ENCODE assay signal across 15 cellular contexts in the genomic region with DNA sequence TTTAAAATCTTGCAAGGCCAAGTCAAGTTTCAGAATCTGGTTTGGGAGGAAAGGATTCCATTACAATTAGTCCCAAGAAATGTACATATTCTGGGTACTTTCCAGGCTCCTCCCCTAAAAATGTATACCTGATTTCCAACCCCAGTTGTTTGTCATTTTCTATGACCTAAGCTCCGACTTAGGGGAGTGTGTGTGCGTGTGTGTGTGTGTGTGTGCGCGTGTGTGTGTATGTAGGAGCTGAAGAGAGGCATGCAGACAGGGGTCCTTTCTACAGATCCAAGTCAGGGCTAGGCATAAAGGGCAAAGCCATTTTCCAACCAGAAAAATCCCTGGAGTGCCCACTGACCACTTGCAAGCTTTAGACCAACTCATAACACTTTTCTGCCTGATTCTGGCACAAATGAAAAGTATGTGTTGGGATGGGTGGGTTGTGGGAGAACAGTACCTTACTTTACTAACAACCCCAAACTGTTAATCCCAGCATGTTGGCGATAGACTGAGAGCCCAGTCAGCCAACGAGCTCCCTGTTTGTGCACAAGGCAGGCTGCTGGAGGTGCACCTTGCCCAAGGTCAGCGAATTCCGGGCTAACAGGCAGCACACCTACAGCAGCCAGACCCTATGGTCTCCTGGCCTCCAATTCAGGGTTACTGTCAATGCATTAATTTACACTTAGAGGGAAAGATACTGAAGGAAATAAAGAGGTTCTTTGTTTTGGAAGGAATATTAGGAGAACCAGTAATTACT. TPM values are rescaled to one million over a fixed set of nuclear protein-coding genes. Genes with fewer than 3 reads are reported as not detected.
DNase-seq lines count a peak whose midpoint lies in the region; ATAC-seq, FAIRE-seq and TF ChIP-seq lines count a peak whose summit lies in the region.
"Had no signal": no experiment of that assay in that cellular context is flagged by ENCODE, and none has a peak within 500 bp of the region (broad histone marks: within the 10 kb centered on the region; RNA-seq: fewer than 3 reads in every experiment).

No MANE protein-coding gene starts in this region.

- peak overlapping the region; percentile 25 for H3K4me3 Mint-ChIP-seq in T-helper 1 cell treated with Interleukin-12 subunit alpha and Interleukin-12 subunit beta and Interleukin-4 antibody, amounts not matched to agents 30 μg/mL and 1 μg/mL, for 36 hours
- H3K4me3 Mint-ChIP-seq in astrocyte (ENCODE audit: unreplicated experiment) = peak overlapping the region; percentile 88
- H3K4me3 Mint-ChIP-seq in stimulated activated naive B cell treated with anti-CD40 and anti-IgM and Interleukin-4, amounts not matched to agents 10 μg/mL and 1 μg/mL and 100 μg/mL, for 72 hours = peak overlapping the region; percentile 71 to 80

- H3K27me3 ChIP-seq in astrocyte (ENCODE audit: insufficient read depth, low read length) (peaks cover 40% of the 10 kb centered on the region), keratinocyte (ENCODE audit: control insufficient read depth, extremely low read depth, insufficient read depth, low read length) (peaks cover 7% of the 10 kb centered on the region)

- H3K9me3 Mint-ChIP-seq in T-helper 1 cell treated with Interleukin-12 subunit alpha and Interleukin-12 subunit beta and Interleukin-4 antibody, amounts not matched to agents 30 μg/mL and 1 μg/mL, for 36 hours = no peaks in the 10 kb centered on the region
- peaks cover 2% of the 10 kb centered on the region for H3K9me3 Mint-ChIP-seq in astrocyte (ENCODE audit: unreplicated experiment)
- no peaks in the 10 kb centered on the region for H3K9me3 Mint-ChIP-seq in stimulated activated naive B cell treated with anti-CD40 and anti-IgM and Interleukin-4, amounts not matched to agents 10 μg/mL and 1 μg/mL and 100 μg/mL, for 72 hours

- peaks cover 4% of the 10 kb centered on the region for H3K4me1 Mint-ChIP-seq in T-helper 1 cell treated with Interleukin-12 subunit alpha and Interleukin-12 subunit beta and Interleukin-4 antibody, amounts not matched to agents 30 μg/mL and 1 μg/mL, for 36 hours (ENCODE audit: low read depth)
- H3K4me1 Mint-ChIP-seq in astrocyte (ENCODE audit: low read depth, unreplicated experiment) = peaks cover 13% of the 10 kb centered on the region
- H3K4me1 Mint-ChIP-seq in stimulated activated naive B cell treated with anti-CD40 and anti-IgM and Interleukin-4, amounts not matched to agents 10 μg/mL and 1 μg/mL and 100 μg/mL, for 72 hours = peaks cover 6 to 13% of the 10 kb centered on the region in 2 donors

- dilution Hi-C loops in keratinocyte (cut with MboI; ENCODE audit: extremely low pct_ligation_motif_present, low sequenced_read_pairs) = loop anchor here (10.0 kb wide), 1 partner anchor 69 kb away; no protein-coding TSS in a partner anchor

- no peaks in the 10 kb centered on the region for H3K36me3 Mint-ChIP-seq in T-helper 1 cell treated with Interleukin-12 subunit alpha and Interleukin-12 subunit beta and Interleukin-4 antibody, amounts not matched to agents 30 μg/mL and 1 μg/mL, for 36 hours (ENCODE audit: low read depth)
- H3K36me3 Mint-ChIP-seq in astrocyte (ENCODE audit: low read depth, unreplicated experiment) = peaks cover 4% of the 10 kb centered on the region
- H3K36me3 Mint-ChIP-seq in stimulated activated naive B cell treated with anti-CD40 and anti-IgM and Interleukin-4, amounts not matched to agents 10 μg/mL and 1 μg/mL and 100 μg/mL, for 72 hours = peaks cover 0 to 1% of the 10 kb centered on the region in 2 donors

- H3K9me3 ChIP-seq in astrocyte (ENCODE audit: insufficient read depth, low read depth, low read length) (no peaks in the 10 kb centered on the region), keratinocyte (ENCODE audit: control insufficient read depth, low read depth, low read length) (no peaks in the 10 kb centered on the region)

- H3K4me1 ChIP-seq in astrocyte (ENCODE audit: insufficient read depth, low read length) = peaks cover 4% of the 10 kb centered on the region
- peaks cover 31% of the 10 kb centered on the region for H3K4me1 ChIP-seq in keratinocyte (ENCODE audit: control insufficient read depth, extremely low read depth, insufficient read depth, low read length)
- H3K4me1 ChIP-seq: parathyroid adenoma had no signal

- no peaks in the 10 kb centered on the region for H3K36me3 ChIP-seq in astrocyte (ENCODE audit: insufficient read depth, low read length)
- H3K36me3 ChIP-seq in keratinocyte (ENCODE audit: control insufficient read depth in 2 of 2, extremely low read depth in 1 of 2, insufficient read depth in 2 of 2, low read length in 2 of 2) = no peaks in the 10 kb centered on the region

- DNase-seq in T-helper 1 cell (no peak), astrocyte (ENCODE audit: low read depth) (no peak), keratinocyte (ENCODE audit: low read depth, low spot score) (no peak), mesenteric fat pad (ENCODE audit: low spot score) (no peak), T-helper 9 cell (no peak)
- no peak for DNase-seq in stimulated activated naive B cell treated with anti-CD40 and anti-IgM and Interleukin-4, amounts not matched to agents 10 μg/mL and 1 μg/mL and 100 μg/mL, for 72 hours
- no peak for DNase-seq in stimulated activated CD4-positive, alpha-beta T cell treated with anti-CD3 and anti-CD28 coated beads, Interleukin-4, amount 100 ng/mL, for 4 hours
- DNase-seq: 8988T; activated CD4-positive, alpha-beta T cell treated with anti-CD3 and anti-CD28 coated beads, Interleukin-2, amount 50 U/mL, for 48 hours; DMS153; MV-4-11; NCI-H526 treated with DMSO at 0.1 percent for 48 hours had no signal

- H3K9me1 ChIP-seq in keratinocyte (ENCODE audit: control insufficient read depth, extremely low read depth, insufficient read depth, low read length) = no peaks in the 10 kb centered on the region

- H3K27ac ChIP-seq in astrocyte (ENCODE audit: low read depth, low read length) (no peak overlapping the region), keratinocyte (ENCODE audit: control insufficient read depth, insufficient read depth, low read length) (no peak overlapping the region)
- H3K27ac ChIP-seq: parathyroid adenoma had no signal

- H3K27me3 Mint-ChIP-seq in T-helper 1 cell treated with Interleukin-12 subunit alpha and Interleukin-12 subunit beta and Interleukin-4 antibody, amounts not matched to agents 30 μg/mL and 1 μg/mL, for 36 hours (ENCODE audit: low read depth) = peaks cover 50% of the 10 kb centered on the region
- H3K27me3 Mint-ChIP-seq in astrocyte (ENCODE audit: low read depth, unreplicated experiment) = peaks cover 31% of the 10 kb centered on the region
- H3K27me3 Mint-ChIP-seq in stimulated activated naive B cell treated with anti-CD40 and anti-IgM and Interleukin-4, amounts not matched to agents 10 μg/mL and 1 μg/mL and 100 μg/mL, for 72 hours = peaks cover 64 to 77% of the 10 kb centered on the region in 2 donors

- no peak overlapping the region for H3K27ac Mint-ChIP-seq in T-helper 1 cell treated with Interleukin-12 subunit alpha and Interleukin-12 subunit beta and Interleukin-4 antibody, amounts not matched to agents 30 μg/mL and 1 μg/mL, for 36 hours
- H3K27ac Mint-ChIP-seq in astrocyte (ENCODE audit: unreplicated experiment) = no peak overlapping the region
- H3K27ac Mint-ChIP-seq in stimulated activated naive B cell treated with anti-CD40 and anti-IgM and Interleukin-4, amounts not matched to agents 10 μg/mL and 1 μg/mL and 100 μg/mL, for 72 hours = no peak overlapping the region

- no peak overlapping the region for H3K9ac ChIP-seq in astrocyte (ENCODE audit: low read length)
- no peak overlapping the region for H3K9ac ChIP-seq in keratinocyte (ENCODE audit: control insufficient read depth, extremely low read depth, insufficient read depth, low read length)
- H3K9ac ChIP-seq: parathyroid adenoma had no signal

- H2AFZ ChIP-seq in astrocyte (ENCODE audit: low read depth, low read length) (no peak overlapping the region), keratinocyte (ENCODE audit: control insufficient read depth, low read length) (no peak overlapping the region)
- H2AFZ ChIP-seq: parathyroid adenoma had no signal

- no peak overlapping the region for H3K4me2 ChIP-seq in astrocyte (ENCODE audit: low read length)
- H3K4me2 ChIP-seq in keratinocyte (ENCODE audit: control insufficient read depth, extremely low read depth, insufficient read depth, low read depth, low read length) = peak overlapping the region; percentile 44

- no peak for ATAC-seq in stimulated activated naive B cell treated with anti-CD40 and anti-IgM and Interleukin-4, amounts not matched to agents 10 μg/mL and 1 μg/mL and 100 μg/mL, for 72 hours (replicated peaks)

- H3K4me3 ChIP-seq in astrocyte (ENCODE audit: insufficient read depth, low read depth, low read length) (no peak overlapping the region), keratinocyte (ENCODE audit: control insufficient read depth in 2 of 3, extremely low read depth in 1 of 3, insufficient read depth in 2 of 3, low read depth in 1 of 3, low read length in 3 of 3) (peak overlapping the region in 1 of 3 experiments; percentile 53)

- TF ChIP-seq CTCF in astrocyte (IDR thresholded peaks at IDR 0.05; ENCODE audit: insufficient read depth, low read depth, low read length) (no peak), keratinocyte (optimal IDR thresholded peaks at IDR 0.05 in 1 of 3, IDR thresholded peaks at IDR 0.05 in 1 of 3, conservative IDR thresholded peaks at IDR 0.05 in 1 of 3; ENCODE audit: extremely low read depth in 1 of 3, insufficient read depth in 2 of 3, low read length in 3 of 3) (no peak)

- FAIRE-seq in astrocyte (lab: Jason Lieb, UNC) (no peak), keratinocyte (lab: Jason Lieb, UNC) (peak; percentile 67)
- FAIRE-seq: GM12892 had no signal

- no peaks in the 10 kb centered on the region for H3K79me2 ChIP-seq in astrocyte (ENCODE audit: insufficient read depth, low read length)
- no peaks in the 10 kb centered on the region for H3K79me2 ChIP-seq in keratinocyte (ENCODE audit: control insufficient read depth, insufficient read depth, low read length)
- H3K79me2 ChIP-seq: parathyroid adenoma had no signal

- H4K20me1 ChIP-seq in astrocyte (ENCODE audit: insufficient read depth, low read length) (no peaks in the 10 kb centered on the region), keratinocyte (ENCODE audit: control insufficient read depth, extremely low read depth, insufficient read depth, low read length) (no peaks in the 10 kb centered on the region)

RNA-seq across cellular contexts. Expression of a gene that starts 1.7 kb away (rescaled TPM):
- total RNA-seq in astrocyte = 0.89 and 1.8 TPM in 2 replicates
- 0.13 to 0.35 TPM (median 0.16 TPM) in 3 replicates for polyA plus RNA-seq in keratinocyte
- 0.70 TPM for polyA plus RNA-seq in keratinocyte (2011; ENCODE audit: low read depth)
- polyA plus RNA-seq in keratinocyte (2011; cell fraction: cytosol; rRNA removed) = 0.21 and 0.26 TPM in 2 replicates
- polyA plus RNA-seq in keratinocyte (2011; cell fraction: nucleus; rRNA removed) = 1.2 and 1.6 TPM in 2 replicates
- polyA plus RNA-seq in keratinocyte (2012; ENCODE audit: low replicate concordance) = 0.49 and 0.62 TPM in 2 replicates
- 0.45 to 0.59 TPM (median 0.49 TPM) in 3 replicates for polyA minus RNA-seq in keratinocyte
- 1.5 TPM for polyA minus RNA-seq in keratinocyte (2011; cell fraction: cytosol; rRNA and poly(A)+ RNA removed)
- 1.2 and 1.4 TPM in 2 replicates for polyA minus RNA-seq in keratinocyte (2011; cell fraction: nucleus; rRNA and poly(A)+ RNA removed)
- total RNA-seq in mesenteric fat pad = 2.3 TPM

Comparison
In these comparisons a context has a peak if more than half of its experiments do, and no peak if none do; other contexts are left out.
1. H3K4me3 Mint-ChIP-seq: peak in every context shown above with its lines; median percentile 88 in astrocyte; 76 in stimulated activated naive B cell treated with anti-CD40 and anti-IgM and Interleukin-4, amounts not matched to agents 10 μg/mL and 1 μg/mL and 100 μg/mL, for 72 hours; 25 in T-helper 1 cell treated with Interleukin-12 subunit alpha and Interleukin-12 subunit beta and Interleukin-4 antibody, amounts not matched to agents 30 μg/mL and 1 μg/mL, for 36 hours.